In the genomic region with DNA sequence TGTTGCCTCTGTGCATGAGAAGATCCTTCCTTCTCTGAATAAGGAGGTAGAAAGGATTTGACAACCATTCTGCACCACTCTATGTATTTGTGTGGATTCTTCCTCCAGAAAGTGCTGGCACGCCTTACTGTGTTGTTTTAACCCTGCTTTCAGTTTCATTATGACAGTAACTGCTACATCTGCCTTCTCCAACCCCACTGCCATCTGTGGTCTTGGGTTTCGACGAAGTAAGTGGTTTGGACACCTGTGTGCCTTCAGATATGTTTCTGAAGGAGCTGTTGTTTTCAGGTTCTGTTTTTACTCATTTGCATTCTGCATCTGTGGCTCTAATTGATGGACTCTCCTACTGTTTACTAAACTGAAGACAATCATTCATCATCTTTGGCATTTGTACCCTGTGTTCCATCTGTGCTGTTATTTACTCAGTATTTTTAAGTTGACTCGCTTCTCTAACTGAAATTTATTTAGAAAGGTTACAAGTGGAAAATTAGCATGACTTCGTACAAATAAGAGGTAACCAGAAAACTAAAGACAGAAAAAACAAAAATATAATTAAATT, we compare ENCODE assay signal across 1 cellular context.
TF ChIP-seq lines count a peak whose summit lies in the region.

No MANE protein-coding gene starts in this region.

TF ChIP-seq in GM12878, 131 proteins besides CTCF, POLR2A, EP300 and RAD21 (continued from another document and continues in another):
- TF ChIP-seq BCLAF1 (IDR thresholded peaks at IDR 0.05) (no peak), CBX3 (IDR thresholded peaks at IDR 0.05; ENCODE audit: borderline replicate concordance, low read depth) (no peak), CREM (IDR thresholded peaks at IDR 0.05; ENCODE audit: low read depth) (peak; percentile 89), GABPA (IDR thresholded peaks at IDR 0.05; ENCODE audit: low read depth) (peak; percentile 73), SMARCA5 (IDR thresholded peaks at IDR 0.05) (no peak), STAT1 (conservative IDR thresholded peaks at IDR 0.05) (no peak), ZNF217 (IDR thresholded peaks at IDR 0.05) (peak; percentile 98), BCL11A (IDR thresholded peaks at IDR 0.05; ENCODE audit: low read depth, low read length) (peak; percentile 95), EZH2 (IDR thresholded peaks at IDR 0.05; ENCODE audit: borderline replicate concordance, control insufficient read depth, low read depth, low read length) (no peak), CREB1 (IDR thresholded peaks at IDR 0.05; ENCODE audit: low read depth) (0 out of 2 replicates have a peak, but pooled peaks have one; percentile 28), ZZZ3 (IDR thresholded peaks at IDR 0.05; ENCODE audit: control insufficient read depth, insufficient read length, low read depth) (no peak), MYC (IDR thresholded peaks at IDR 0.05; ENCODE audit: insufficient read depth, insufficient read length, insufficient replicate concordance, low read length, severe bottlenecking) (no peak), ZNF24 (IDR thresholded peaks at IDR 0.05) (no peak), NRF1 (conservative IDR thresholded peaks at IDR 0.05; ENCODE audit: low read depth, low read length) (no peak), SRF (IDR thresholded peaks at IDR 0.05; ENCODE audit: low read depth in 2 of 2, low read length in 2 of 2) (0 out of 4 replicates have a peak, but pooled peaks of 1 of the 2 experiments have one; percentile 29), E2F4 (IDR thresholded peaks at IDR 0.05; ENCODE audit: low read depth, low read length) (no peak), ZSCAN29 (IDR thresholded peaks at IDR 0.05) (no peak), SPI1 (IDR thresholded peaks at IDR 0.05; ENCODE audit: borderline replicate concordance, insufficient read depth, low read depth, low read length) (no peak), CEBPB (IDR thresholded peaks at IDR 0.05; ENCODE audit: borderline replicate concordance in 1 of 2, low read depth in 2 of 2, low read length in 2 of 2) (no peak), NFXL1 (IDR thresholded peaks at IDR 0.05; ENCODE audit: borderline replicate concordance) (no peak), MTA2 (IDR thresholded peaks at IDR 0.05; ENCODE audit: low read depth) (peak; percentile 94), PKNOX1 (IDR thresholded peaks at IDR 0.05) (peak; percentile 92), EED (IDR thresholded peaks at IDR 0.05; ENCODE audit: low read depth) (peak; percentile 94), IRF5 (IDR thresholded peaks at IDR 0.05; ENCODE audit: borderline replicate concordance) (no peak), BRCA1 (IDR thresholded peaks at IDR 0.05; ENCODE audit: low read depth, low read length) (no peak), LARP7 (IDR thresholded peaks at IDR 0.05) (no peak), FOS (IDR thresholded peaks at IDR 0.05; ENCODE audit: borderline replicate concordance, extremely low read depth, insufficient read length) (no peak), HDAC2 (IDR thresholded peaks at IDR 0.05) (no peak), NR2C1 (IDR thresholded peaks at IDR 0.05) (no peak), TARDBP (IDR thresholded peaks at IDR 0.05; ENCODE audit: borderline replicate concordance) (no peak), TBL1XR1 (IDR thresholded peaks at IDR 0.05; ENCODE audit: low read depth, low read length) (peak; percentile 63; the same call in 1 of the 2 replicates), TAF1 (IDR thresholded peaks at IDR 0.05; ENCODE audit: borderline replicate concordance, low read depth, low read length) (no peak)
- TF ChIP-seq, protein P1, sequence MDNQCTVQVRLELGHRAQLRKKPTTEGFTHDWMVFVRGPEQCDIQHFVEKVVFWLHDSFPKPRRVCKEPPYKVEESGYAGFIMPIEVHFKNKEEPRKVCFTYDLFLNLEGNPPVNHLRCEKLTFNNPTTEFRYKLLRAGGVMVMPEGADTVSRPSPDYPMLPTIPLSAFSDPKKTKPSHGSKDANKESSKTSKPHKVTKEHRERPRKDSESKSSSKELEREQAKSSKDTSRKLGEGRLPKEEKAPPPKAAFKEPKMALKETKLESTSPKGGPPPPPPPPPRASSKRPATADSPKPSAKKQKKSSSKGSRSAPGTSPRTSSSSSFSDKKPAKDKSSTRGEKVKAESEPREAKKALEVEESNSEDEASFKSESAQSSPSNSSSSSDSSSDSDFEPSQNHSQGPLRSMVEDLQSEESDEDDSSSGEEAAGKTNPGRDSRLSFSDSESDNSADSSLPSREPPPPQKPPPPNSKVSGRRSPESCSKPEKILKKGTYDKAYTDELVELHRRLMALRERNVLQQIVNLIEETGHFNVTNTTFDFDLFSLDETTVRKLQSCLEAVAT (IDR thresholded peaks at IDR 0.05), result no peak
- TF ChIP-seq, protein P2, sequence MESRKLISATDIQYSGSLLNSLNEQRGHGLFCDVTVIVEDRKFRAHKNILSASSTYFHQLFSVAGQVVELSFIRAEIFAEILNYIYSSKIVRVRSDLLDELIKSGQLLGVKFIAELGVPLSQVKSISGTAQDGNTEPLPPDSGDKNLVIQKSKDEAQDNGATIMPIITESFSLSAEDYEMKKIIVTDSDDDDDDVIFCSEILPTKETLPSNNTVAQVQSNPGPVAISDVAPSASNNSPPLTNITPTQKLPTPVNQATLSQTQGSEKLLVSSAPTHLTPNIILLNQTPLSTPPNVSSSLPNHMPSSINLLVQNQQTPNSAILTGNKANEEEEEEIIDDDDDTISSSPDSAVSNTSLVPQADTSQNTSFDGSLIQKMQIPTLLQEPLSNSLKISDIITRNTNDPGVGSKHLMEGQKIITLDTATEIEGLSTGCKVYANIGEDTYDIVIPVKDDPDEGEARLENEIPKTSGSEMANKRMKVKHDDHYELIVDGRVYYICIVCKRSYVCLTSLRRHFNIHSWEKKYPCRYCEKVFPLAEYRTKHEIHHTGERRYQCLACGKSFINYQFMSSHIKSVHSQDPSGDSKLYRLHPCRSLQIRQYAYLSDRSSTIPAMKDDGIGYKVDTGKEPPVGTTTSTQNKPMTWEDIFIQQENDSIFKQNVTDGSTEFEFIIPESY (IDR thresholded peaks at IDR 0.05), result no peak
- TF ChIP-seq, protein P3, sequence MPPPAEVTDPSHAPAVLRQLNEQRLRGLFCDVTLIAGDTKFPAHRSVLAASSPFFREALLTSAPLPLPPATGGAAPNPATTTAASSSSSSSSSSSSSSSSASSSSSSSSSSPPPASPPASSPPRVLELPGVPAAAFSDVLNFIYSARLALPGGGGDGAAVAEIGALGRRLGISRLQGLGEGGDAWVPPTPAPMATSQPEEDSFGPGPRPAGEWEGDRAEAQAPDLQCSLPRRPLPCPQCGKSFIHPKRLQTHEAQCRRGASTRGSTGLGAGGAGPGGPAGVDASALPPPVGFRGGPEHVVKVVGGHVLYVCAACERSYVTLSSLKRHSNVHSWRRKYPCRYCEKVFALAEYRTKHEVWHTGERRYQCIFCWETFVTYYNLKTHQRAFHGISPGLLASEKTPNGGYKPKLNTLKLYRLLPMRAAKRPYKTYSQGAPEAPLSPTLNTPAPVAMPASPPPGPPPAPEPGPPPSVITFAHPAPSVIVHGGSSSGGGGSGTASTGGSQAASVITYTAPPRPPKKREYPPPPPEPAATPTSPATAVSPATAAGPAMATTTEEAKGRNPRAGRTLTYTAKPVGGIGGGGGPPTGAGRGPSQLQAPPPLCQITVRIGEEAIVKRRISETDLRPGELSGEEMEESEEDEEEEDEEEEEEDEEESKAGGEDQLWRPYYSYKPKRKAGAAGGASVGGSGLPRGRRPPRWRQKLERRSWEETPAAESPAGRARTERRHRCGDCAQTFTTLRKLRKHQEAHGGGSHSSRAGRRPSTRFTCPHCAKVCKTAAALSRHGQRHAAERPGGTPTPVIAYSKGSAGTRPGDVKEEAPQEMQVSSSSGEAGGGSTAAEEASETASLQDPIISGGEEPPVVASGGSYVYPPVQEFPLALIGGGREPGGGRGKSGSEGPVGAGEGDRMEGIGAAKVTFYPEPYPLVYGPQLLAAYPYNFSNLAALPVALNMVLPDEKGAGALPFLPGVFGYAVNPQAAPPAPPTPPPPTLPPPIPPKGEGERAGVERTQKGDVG (CRISPR knock-in tag; IDR thresholded peaks at IDR 0.05), result no peak
- TF ChIP-seq, protein P4, sequence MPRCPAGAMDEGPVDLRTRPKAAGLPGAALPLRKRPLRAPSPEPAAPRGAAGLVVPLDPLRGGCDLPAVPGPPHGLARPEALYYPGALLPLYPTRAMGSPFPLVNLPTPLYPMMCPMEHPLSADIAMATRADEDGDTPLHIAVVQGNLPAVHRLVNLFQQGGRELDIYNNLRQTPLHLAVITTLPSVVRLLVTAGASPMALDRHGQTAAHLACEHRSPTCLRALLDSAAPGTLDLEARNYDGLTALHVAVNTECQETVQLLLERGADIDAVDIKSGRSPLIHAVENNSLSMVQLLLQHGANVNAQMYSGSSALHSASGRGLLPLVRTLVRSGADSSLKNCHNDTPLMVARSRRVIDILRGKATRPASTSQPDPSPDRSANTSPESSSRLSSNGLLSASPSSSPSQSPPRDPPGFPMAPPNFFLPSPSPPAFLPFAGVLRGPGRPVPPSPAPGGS (IDR thresholded peaks at IDR 0.05; ENCODE audit: borderline replicate concordance, insufficient read depth, low read depth, low read length, poor library complexity, severe bottlenecking), result peak; percentile 75
- TF ChIP-seq, protein P5, sequence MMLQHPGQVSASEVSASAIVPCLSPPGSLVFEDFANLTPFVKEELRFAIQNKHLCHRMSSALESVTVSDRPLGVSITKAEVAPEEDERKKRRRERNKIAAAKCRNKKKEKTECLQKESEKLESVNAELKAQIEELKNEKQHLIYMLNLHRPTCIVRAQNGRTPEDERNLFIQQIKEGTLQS (IDR thresholded peaks at IDR 0.05; ENCODE audit: borderline replicate concordance, extremely low read depth, low read depth, low read length), result no peak
- TF ChIP-seq, protein P6, sequence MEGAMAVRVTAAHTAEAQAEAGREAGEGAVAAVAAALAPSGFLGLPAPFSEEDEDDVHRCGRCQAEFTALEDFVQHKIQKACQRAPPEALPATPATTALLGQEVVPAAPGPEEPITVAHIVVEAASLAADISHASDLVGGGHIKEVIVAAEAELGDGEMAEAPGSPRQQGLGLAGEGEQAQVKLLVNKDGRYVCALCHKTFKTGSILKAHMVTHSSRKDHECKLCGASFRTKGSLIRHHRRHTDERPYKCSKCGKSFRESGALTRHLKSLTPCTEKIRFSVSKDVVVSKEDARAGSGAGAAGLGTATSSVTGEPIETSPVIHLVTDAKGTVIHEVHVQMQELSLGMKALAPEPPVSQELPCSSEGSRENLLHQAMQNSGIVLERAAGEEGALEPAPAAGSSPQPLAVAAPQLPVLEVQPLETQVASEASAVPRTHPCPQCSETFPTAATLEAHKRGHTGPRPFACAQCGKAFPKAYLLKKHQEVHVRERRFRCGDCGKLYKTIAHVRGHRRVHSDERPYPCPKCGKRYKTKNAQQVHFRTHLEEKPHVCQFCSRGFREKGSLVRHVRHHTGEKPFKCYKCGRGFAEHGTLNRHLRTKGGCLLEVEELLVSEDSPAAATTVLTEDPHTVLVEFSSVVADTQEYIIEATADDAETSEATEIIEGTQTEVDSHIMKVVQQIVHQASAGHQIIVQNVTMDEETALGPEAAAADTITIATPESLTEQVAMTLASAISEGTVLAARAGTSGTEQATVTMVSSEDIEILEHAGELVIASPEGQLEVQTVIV (IDR thresholded peaks at IDR 0.05; ENCODE audit: borderline replicate concordance, partially characterized antibody), result no peak
